In the genomic region with DNA sequence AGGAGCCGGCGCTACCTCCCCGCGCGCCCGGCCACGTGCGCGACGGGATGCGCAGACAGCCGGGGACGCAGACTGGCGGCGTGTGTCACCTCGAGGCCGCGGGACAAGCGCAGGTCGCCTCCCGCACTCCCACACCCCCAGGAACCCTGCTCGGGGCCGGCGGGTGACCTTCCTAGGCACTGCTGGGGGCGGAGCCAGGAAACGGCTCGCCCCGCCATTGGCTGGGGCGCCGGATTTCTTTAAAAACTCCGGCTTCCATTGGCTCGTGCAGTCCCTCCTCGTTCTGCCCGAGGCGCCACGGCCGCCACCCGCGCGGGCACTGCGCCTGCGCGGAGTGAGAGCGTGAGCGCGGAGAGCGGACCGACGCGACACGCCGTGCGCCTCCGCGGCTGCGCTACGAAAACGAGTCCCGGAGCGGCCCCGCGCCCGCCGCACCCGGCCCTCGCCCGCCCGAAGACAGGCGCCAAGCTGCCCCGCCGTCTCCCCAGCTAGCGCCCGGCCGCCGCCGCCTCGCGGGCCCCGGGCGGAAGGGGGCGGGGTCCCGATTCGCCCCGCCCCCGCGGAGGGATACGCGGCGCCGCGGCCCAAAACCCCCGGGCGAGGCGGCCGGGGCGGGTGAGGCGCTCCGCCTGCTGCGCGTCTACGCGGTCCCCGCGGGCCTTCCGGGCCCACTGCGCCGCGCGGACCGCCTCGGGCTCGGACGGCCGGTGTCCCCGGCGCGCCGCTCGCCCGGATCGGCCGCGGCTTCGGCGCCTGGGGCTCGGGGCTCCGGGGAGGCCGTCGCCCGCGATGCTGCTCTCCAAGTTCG, we compare ENCODE assay signal across 8 cellular contexts. TPM values are rescaled to one million over a fixed set of nuclear protein-coding genes. Genes with fewer than 3 reads are reported as not detected.
DNase-seq lines count a peak whose midpoint lies in the region; ATAC-seq and TF ChIP-seq lines count a peak whose summit lies in the region.

A gene (plus strand): TSS at position 614 of the 808 bp plus-strand sequence. CDS start 176 bp downstream, at position 790.

- no peaks in the 10 kb centered on the region for H3K9me3 Mint-ChIP-seq in natural killer cell

- no peaks in the 10 kb centered on the region for H3K36me3 Mint-ChIP-seq in natural killer cell

- intact Hi-C loops in natural killer cell (cut with micrococcal nuclease): loop anchor here (2.0 kb wide), 1 partner anchor 24 kb away; no protein-coding TSS in a partner anchor

- H3K4me3 Mint-ChIP-seq in natural killer cell: peak within 1 kb of the TSS; percentile 90

- H3K27ac Mint-ChIP-seq in natural killer cell: peak within 1 kb of the TSS; percentile 88 to 90

- ATAC-seq in natural killer cell: peak; percentile 70 to 87 (median 77)

- TF ChIP-seq CTCF in natural killer cell (IDR thresholded peaks at IDR 0.05): no peak

- no peaks in the 10 kb centered on the region for H3K27me3 Mint-ChIP-seq in natural killer cell (ENCODE audit: low read depth in 2 of 2)

- DNase-seq in ELF-1 (ENCODE audit: low read depth, low spot score) (peak; percentile 97), H4 (ENCODE audit: low spot score) (peak; percentile 90), LoVo (ENCODE audit: low spot score) (peak; percentile 96), fibroblast of peridontal ligament (ENCODE audit: extremely low read depth) (peak; percentile 92), natural killer cell (peak; percentile 89)
- DNase-seq in activated T-helper 9 cell treated with anti-CD3 and anti-CD28 coated beads, Interleukin-2, amount 50 U/mL, for 16 hours (ENCODE audit: low read depth): peak; percentile 91
- DNase-seq in stimulated activated naive CD4-positive, alpha-beta T cell (lab: John Stamatoyannopoulos, UW): peak; percentile 86 to 97 (median 88)

- peak; percentile 95 for TF ChIP-seq POLR2A in Raji (IDR thresholded peaks at IDR 0.05; ENCODE audit: insufficient read depth, low read depth, low read length)

- peaks cover 5 to 26% of the 10 kb centered on the region in 2 donors for H3K4me1 Mint-ChIP-seq in natural killer cell

RNA-seq across cellular contexts. Expression of the gene that starts here (rescaled TPM):
- total RNA-seq in H4 (2014; rRNA removed; shearing (Covaris generic)): 18.6 and 30.3 TPM in 2 replicates
- 100 to 1,000 TPM; 107 to 130 (median 129) TPM for total RNA-seq in natural killer cell

Comparison
In these comparisons a context has a peak if more than half of its experiments do, and no peak if none do; other contexts are left out.
1. Peak in every context shown above with its lines: DNase-seq and ATAC-seq.